In the genomic region with DNA sequence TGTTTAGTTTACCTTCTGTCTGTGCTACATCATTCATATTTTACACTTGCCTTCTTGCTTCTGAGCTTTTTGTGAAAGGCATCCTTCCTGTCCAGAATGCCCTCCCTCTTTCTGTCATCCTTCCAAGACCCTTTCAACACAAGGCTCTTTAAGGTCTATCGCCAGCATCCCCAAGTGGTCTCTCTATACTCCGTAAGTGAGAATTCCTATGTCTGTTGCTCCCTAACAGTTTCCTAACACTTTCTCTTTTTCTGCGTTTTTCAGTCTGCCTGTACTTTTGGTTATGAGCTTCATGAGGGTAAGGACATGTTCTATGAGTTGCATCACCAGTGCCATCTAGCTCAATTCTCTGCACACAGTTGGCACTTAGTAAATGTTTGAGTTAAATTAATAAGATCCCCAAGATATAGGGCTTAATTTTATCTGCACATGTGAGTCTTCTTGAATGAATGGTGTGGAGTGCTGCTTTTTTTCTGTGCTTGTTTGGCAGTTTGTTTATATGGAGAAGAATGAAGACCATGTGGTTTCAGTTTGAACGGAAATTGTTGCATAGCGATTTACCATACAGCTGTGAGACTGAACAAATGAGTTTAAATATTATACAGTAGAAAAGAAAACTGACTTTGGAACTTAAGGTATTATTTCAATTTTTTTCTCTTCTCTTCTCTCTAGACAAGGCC, we compare ENCODE assay signal across 17 cellular contexts. TPM values are rescaled to one million over a fixed set of nuclear protein-coding genes. Genes with fewer than 3 reads are reported as not detected.
A peak's percentile ranks its signal among the peaks of the same experiment; 100 is the strongest.
DNase-seq lines count a peak whose midpoint lies in the region; ATAC-seq and TF ChIP-seq lines count a peak whose summit lies in the region.
"Had no signal": no experiment of that assay in that cellular context is flagged by ENCODE, and none has a peak within 500 bp of the region (broad histone marks: within the 10 kb centered on the region; RNA-seq: fewer than 3 reads in every experiment).

No MANE protein-coding gene starts in this region.

- H3K4me1 Mint-ChIP-seq in activated naive CD4-positive, alpha-beta T cell treated with anti-CD3 and anti-CD28 coated beads, Interleukin-2, amount 50 U/mL, for 24 hours: peaks cover 48% of the 10 kb centered on the region
- H3K4me1 Mint-ChIP-seq in T-helper 17 cell: peaks cover 32% of the 10 kb centered on the region

- no peaks in the 10 kb centered on the region for H3K9me3 ChIP-seq in T-helper 17 cell (ENCODE audit: control insufficient read depth, low read length, poor library complexity, severe bottlenecking)
- H3K9me3 ChIP-seq in spleen: no peaks in the 10 kb centered on the region
- no peaks in the 10 kb centered on the region for H3K9me3 ChIP-seq in uterus
- H3K9me3 ChIP-seq: heart left ventricle, ovary had no signal

- ATAC-seq in activated naive CD4-positive, alpha-beta T cell treated with anti-CD3 and anti-CD28 coated beads, Interleukin-2, amount 50 U/mL, for 72 hours: no peak
- no peak for ATAC-seq in T-helper 17 cell
- ATAC-seq: K562 had no signal

- H3K27ac Mint-ChIP-seq in activated naive CD4-positive, alpha-beta T cell treated with anti-CD3 and anti-CD28 coated beads, Interleukin-2, amount 50 U/mL, for 24 hours: peak overlapping the region; percentile 1
- H3K27ac Mint-ChIP-seq in activated naive CD4-positive, alpha-beta T cell treated with anti-CD3 and anti-CD28 coated beads, Interleukin-2, amount 50 U/mL, for 72 hours: no peak overlapping the region
- peak overlapping the region; percentile 60 for H3K27ac Mint-ChIP-seq in T-helper 17 cell
- H3K27ac Mint-ChIP-seq: type B pancreatic cell had no signal

- TF ChIP-seq POLR2A in spleen (IDR thresholded peaks at IDR 0.05): no peak
- TF ChIP-seq POLR2A in uterus (IDR thresholded peaks at IDR 0.05): no peak

- H3K27ac ChIP-seq in spleen (peak overlapping the region in 6 of 8 donors; percentile 21 to 72 (median 61)), uterus (no peak overlapping the region)
- H3K27ac ChIP-seq: heart left ventricle, ovary had no signal

- peaks cover 8% of the 10 kb centered on the region for H3K36me3 Mint-ChIP-seq in activated naive CD4-positive, alpha-beta T cell treated with anti-CD3 and anti-CD28 coated beads, Interleukin-2, amount 50 U/mL, for 24 hours
- peaks cover 4 to 7% of the 10 kb centered on the region in 2 donors for H3K36me3 Mint-ChIP-seq in activated naive CD4-positive, alpha-beta T cell treated with anti-CD3 and anti-CD28 coated beads, Interleukin-2, amount 50 U/mL, for 72 hours
- H3K36me3 Mint-ChIP-seq in T-helper 17 cell (ENCODE audit: low read depth): peaks cover 4% of the 10 kb centered on the region

- peaks cover 17 to 67% (median 32%) of the 10 kb centered on the region in 6 donors for H3K4me1 ChIP-seq in spleen
- no peaks in the 10 kb centered on the region for H3K4me1 ChIP-seq in uterus

- H3K9me3 Mint-ChIP-seq in activated naive CD4-positive, alpha-beta T cell treated with anti-CD3 and anti-CD28 coated beads, Interleukin-2, amount 50 U/mL, for 24 hours: no peaks in the 10 kb centered on the region
- no peaks in the 10 kb centered on the region for H3K9me3 Mint-ChIP-seq in activated naive CD4-positive, alpha-beta T cell treated with anti-CD3 and anti-CD28 coated beads, Interleukin-2, amount 50 U/mL, for 72 hours
- H3K9me3 Mint-ChIP-seq: type B pancreatic cell had no signal

- no peaks in the 10 kb centered on the region for H3K27me3 ChIP-seq in spleen (replicated peaks in 1 of 7)
- no peaks in the 10 kb centered on the region for H3K27me3 ChIP-seq in uterus
- H3K27me3 ChIP-seq: heart left ventricle, ovary had no signal

- H3K27me3 Mint-ChIP-seq in activated naive CD4-positive, alpha-beta T cell treated with anti-CD3 and anti-CD28 coated beads, Interleukin-2, amount 50 U/mL, for 24 hours: no peaks in the 10 kb centered on the region
- no peaks in the 10 kb centered on the region for H3K27me3 Mint-ChIP-seq in T-helper 17 cell
- H3K27me3 Mint-ChIP-seq: type B pancreatic cell had no signal

- H3K4me3 ChIP-seq in fibroblast of the aortic adventitia (ENCODE audit: low read depth, low read length): no peak overlapping the region
- H3K4me3 ChIP-seq in spleen: no peak overlapping the region
- no peak overlapping the region for H3K4me3 ChIP-seq in uterus
- H3K4me3 ChIP-seq: heart left ventricle, K562, ovary had no signal

- WGBS in spleen, 5 donors: 67 to 80% (median 71%) methylated on average over 5 of the region's 5 CpGs

- DNase-seq in activated naive CD4-positive, alpha-beta T cell treated with anti-CD3 and anti-CD28 coated beads, Interleukin-2, amount 50 U/mL, for 72 hours (ENCODE audit: low spot score in 2 of 2): no peak
- DNase-seq in T-helper 17 cell (no peak), fibroblast of the aortic adventitia (ENCODE audit: low read depth) (peak; percentile 41), spleen (no peak), cerebellum (ENCODE audit: low spot score) (no peak), epidermal melanocyte (ENCODE audit: insufficient read length, low spot score) (no peak), uterus (no peak)
- DNase-seq: anterior cingulate cortex; effector CD4-positive, alpha-beta T cell; heart left ventricle; NCI-H1417 treated with DMSO at 0.1 percent for 48 hours; NCI-H526 treated with DMSO at 0.1 percent for 48 hours; ovary; stimulated activated CD4-positive, alpha-beta T cell treated with anti-CD3 and anti-CD28 coated beads, Interleukin-15, amount 100 ng/mL, for 24 hours had no signal

- intact Hi-C loops in spleen (cut with DNase I; ENCODE audit: low total_unique reads): no loop called here
- intact Hi-C loops in uterus (cut with DNase I; ENCODE audit: low total_unique reads): no loop called here

- H3K4me3 Mint-ChIP-seq in activated naive CD4-positive, alpha-beta T cell treated with anti-CD3 and anti-CD28 coated beads, Interleukin-2, amount 50 U/mL, for 24 hours: no peak overlapping the region
- H3K4me3 Mint-ChIP-seq in T-helper 17 cell: no peak overlapping the region
- H3K4me3 Mint-ChIP-seq: type B pancreatic cell had no signal

- TF ChIP-seq CTCF in fibroblast of the aortic adventitia (IDR thresholded peaks at IDR 0.05; ENCODE audit: insufficient read depth, low read length) (no peak), spleen (IDR thresholded peaks at IDR 0.05 in 8 of 11, conservative IDR thresholded peaks at IDR 0.05 in 3 of 11) (no peak), uterus (IDR thresholded peaks at IDR 0.05) (no peak)

- H3K36me3 ChIP-seq in spleen: peaks cover 0 to 34% (median 15%) of the 10 kb centered on the region in 6 donors
- H3K36me3 ChIP-seq in uterus: no peaks in the 10 kb centered on the region
- H3K36me3 ChIP-seq: ovary had no signal

RNA-seq across cellular contexts. Expression of gene RABGEF1, which starts 29.4 kb away (rescaled TPM):
- 10 to 100 TPM; 21.5 to 23.0 TPM for total RNA-seq in activated naive CD4-positive, alpha-beta T cell treated with anti-CD3 and anti-CD28 coated beads, Interleukin-2, amount 50 U/mL, for 72 hours
- total RNA-seq in T-helper 17 cell (10 to 100 TPM; 24.4 to 28.3 TPM), fibroblast of the aortic adventitia (ENCODE audit: low replicate concordance) (57.8 and 75.6 TPM in 2 replicates), spleen (10 to 100 TPM; 26.7 to 39.6 (median 30.8) TPM), cerebellum (30.3 TPM), uterus (10 to 100 TPM; 13.1 to 38.3 (median 25.4) TPM)
- polyA plus RNA-seq in spleen: 10 to 100 TPM in 1 of 3 donors, 1 to 10 TPM in 2; 8.3 to 10.0 (median 8.8) TPM

Comparison
In these comparisons a context has a peak if more than half of its experiments do, and no peak if none do; other contexts are left out.
1. H3K27ac Mint-ChIP-seq: peak in activated naive CD4-positive, alpha-beta T cell treated with anti-CD3 and anti-CD28 coated beads, Interleukin-2, amount 50 U/mL, for 24 hours (single experiment) and T-helper 17 cell (single experiment); none in activated naive CD4-positive, alpha-beta T cell treated with anti-CD3 and anti-CD28 coated beads, Interleukin-2, amount 50 U/mL, for 72 hours (0 of 2).
2. H3K27ac ChIP-seq: peak in spleen (6 of 8); none in uterus (0 of 2).